In the genomic region with DNA sequence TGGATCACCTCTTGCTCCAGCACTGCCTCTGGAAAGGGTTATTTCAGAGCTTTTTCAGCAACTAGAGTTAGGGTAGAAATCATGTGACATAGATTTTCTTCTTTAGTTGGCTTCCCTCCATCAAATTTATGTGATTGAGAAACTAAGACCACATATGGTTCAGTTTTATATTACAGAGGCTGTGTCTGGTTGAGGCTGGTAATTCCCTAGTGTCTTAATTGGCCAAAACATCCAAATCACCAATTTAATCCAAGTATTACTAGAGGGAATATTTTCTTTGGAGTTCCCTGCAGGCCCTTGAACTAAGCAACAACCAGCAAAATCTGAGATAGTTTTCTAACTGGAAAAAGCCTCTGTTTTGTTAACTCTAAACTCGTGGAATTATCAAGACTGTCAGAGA, we compare ENCODE assay signal across 11 cellular contexts.
DNase-seq lines count a peak whose midpoint lies in the region; FAIRE-seq and TF ChIP-seq lines count a peak whose summit lies in the region.
"Had no signal": no experiment of that assay in that cellular context is flagged by ENCODE, and none has a peak within 500 bp of the region (broad histone marks: within the 10 kb centered on the region; RNA-seq: fewer than 3 reads in every experiment).

No MANE protein-coding gene starts in this region.

- in situ Hi-C loops in astrocyte of the spinal cord (cut with HindIII; ENCODE audit: low sequenced_read_pairs) = no loop called here

- DNase-seq in NCI-H1092 treated with DMSO at 0.1 percent for 48 hours (lab: John Stamatoyannopoulos, UW) = peak; percentile 12
- no peak for DNase-seq in NCI-H1092 (lab: John Stamatoyannopoulos, UW)
- peak; percentile 36 for DNase-seq in astrocyte of the spinal cord (ENCODE audit: low read depth, low spot score)
- no peak for DNase-seq in LoVo (ENCODE audit: low spot score)
- no peak for DNase-seq in DMS153 treated with DMSO at 0.1 percent for 48 hours (lab: John Stamatoyannopoulos, UW; ENCODE audit: unreplicated experiment)
- DNase-seq in H54 (ENCODE audit: insufficient read length, low spot score) = no peak
- DNase-seq: activated naive CD8-positive, alpha-beta T cell treated with anti-CD3 and anti-CD28 coated beads for 36 hours had no signal

- H3K4me3 ChIP-seq in astrocyte of the spinal cord (ENCODE audit: low read depth, low read length) (no peak overlapping the region), iPS-20b (ENCODE audit: low read length) (no peak overlapping the region), thymus (ENCODE audit: low read length) (no peak overlapping the region)
- H3K4me3 ChIP-seq: coronary artery had no signal

- no peak for TF ChIP-seq CTCF in astrocyte of the spinal cord (IDR thresholded peaks at IDR 0.05; ENCODE audit: low read depth, low read length)

- 0 out of 2 replicates have a peak overlapping the region, but pooled peaks have one; percentile 19 for H3K9ac ChIP-seq in iPS-20b (ENCODE audit: low read depth, low read length)

- no peak overlapping the region for H3K27ac ChIP-seq in iPS-20b (ENCODE audit: low read length)
- peak overlapping the region; percentile 59 for H3K27ac ChIP-seq in thymus (ENCODE audit: low read depth)
- H3K27ac ChIP-seq: 22Rv1, coronary artery had no signal

- FAIRE-seq in H54 (lab: Jason Lieb, UNC) = no peak

- WGBS in thymus = 90% methylated on average over 1 of the region's 1 CpG

- H3K36me3 ChIP-seq in iPS-20b (ENCODE audit: insufficient read depth, low read depth, low read length) (no peaks in the 10 kb centered on the region), thymus (ENCODE audit: control insufficient read depth, insufficient read depth) (no peaks in the 10 kb centered on the region)

- TF ChIP-seq POLR2A in H54 (IDR thresholded peaks at IDR 0.05; ENCODE audit: low read depth, low read length) = no peak

- H3K9me3 ChIP-seq in iPS-20b (ENCODE audit: insufficient read depth, low read depth, low read length) = no peaks in the 10 kb centered on the region
- no peaks in the 10 kb centered on the region for H3K9me3 ChIP-seq in thymus (ENCODE audit: control insufficient read depth)

- H3K27me3 ChIP-seq in iPS-20b (ENCODE audit: insufficient read depth, low read length) (no peaks in the 10 kb centered on the region), thymus (ENCODE audit: control insufficient read depth, insufficient read depth) (no peaks in the 10 kb centered on the region)

- H3K4me1 ChIP-seq in iPS-20b (ENCODE audit: insufficient read depth, low read length) = peaks cover 42% of the 10 kb centered on the region
- no peaks in the 10 kb centered on the region for H3K4me1 ChIP-seq in thymus (ENCODE audit: control insufficient read depth, insufficient read depth, low read length)

Comparison
In these comparisons a context has a peak if more than half of its experiments do, and no peak if none do; other contexts are left out.
1. DNase-seq: peak in NCI-H1092 treated with DMSO at 0.1 percent for 48 hours (single experiment) and astrocyte of the spinal cord (single experiment); none in NCI-H1092 (single experiment), LoVo (single experiment), DMS153 treated with DMSO at 0.1 percent for 48 hours (single experiment) and H54 (single experiment).